Comparison of ENCODE assay signal across 24 cellular contexts in genomic region chr16:65537336-65537735, GRCh38.
"Had no signal": no experiment of that assay in that cellular context is flagged by ENCODE, and none has a peak within 500 bp of the region (broad histone marks: within the 10 kb centered on the region; RNA-seq: fewer than 3 reads in every experiment).

No MANE protein-coding gene starts in this region.

- H3K27ac ChIP-seq: colonic mucosa, epithelial cell of prostate, foreskin keratinocyte, gastroesophageal sphincter, heart left ventricle, hepatocyte, lower lobe of right lung, psoas muscle, skin epidermis, suprapubic skin had no signal

- H3K4me3 ChIP-seq: colonic mucosa, gastroesophageal sphincter, heart left ventricle, hepatocyte, lower lobe of right lung, psoas muscle, skin epidermis, suprapubic skin had no signal

- H3K9me3 ChIP-seq: colonic mucosa, gastroesophageal sphincter, heart left ventricle, lower lobe of right lung, psoas muscle, suprapubic skin had no signal

- ATAC-seq: esophagus mucosa; foreskin keratinocyte; gastroesophageal sphincter; heart left ventricle; left ventricle myocardium superior; lower lobe of right lung; naive thymus-derived CD8-positive, alpha-beta T cell; psoas muscle; right cardiac atrium; stimulated activated naive CD8-positive, alpha-beta T cell treated with anti-CD3 and anti-CD28 coated beads, Interleukin-15, amount 100 ng/mL, for 72 hours had no signal

- DNase-seq: colonic mucosa; effector CD8-positive, alpha-beta T cell; endodermal cell; foreskin keratinocyte; heart left ventricle; left ventricle myocardium superior; lower lobe of right lung; naive thymus-derived CD8-positive, alpha-beta T cell; nephron progenitor cell; nucleus accumbens; psoas muscle; right cardiac atrium; stimulated activated CD4-positive, alpha-beta T cell treated with anti-CD3 and anti-CD28 coated beads, Interleukin-15, amount 100 ng/mL, for 24 hours; stimulated activated CD4-positive, alpha-beta T cell treated with anti-CD3 and anti-CD28 coated beads, Interleukin-4, amount 100 ng/mL, for 1 hour; stimulated activated CD8-positive, alpha-beta memory T cell treated with anti-CD3 and anti-CD28 coated beads, Interleukin-4, amount 100 ng/mL, for 48 hours; stimulated activated naive CD4-positive, alpha-beta T cell; stimulated activated naive CD8-positive, alpha-beta T cell treated with anti-CD3 and anti-CD28 coated beads, Interleukin-15, amount 100 ng/mL, for 72 hours; trophoblast cell had no signal

- H3K4me1 ChIP-seq: colonic mucosa, gastroesophageal sphincter, lower lobe of right lung, psoas muscle, suprapubic skin had no signal

- H3K79me2 ChIP-seq: hepatocyte had no signal

- H3K36me3 ChIP-seq: colonic mucosa, gastroesophageal sphincter, heart left ventricle, lower lobe of right lung, suprapubic skin had no signal

- H2AFZ ChIP-seq: hepatocyte had no signal

- H3K27me3 ChIP-seq: colonic mucosa, foreskin keratinocyte, gastroesophageal sphincter, heart left ventricle, hepatocyte, suprapubic skin had no signal

- H3K4me2 ChIP-seq: hepatocyte had no signal
